Comparison of ENCODE assay signal across 28 cellular contexts in the genomic region with DNA sequence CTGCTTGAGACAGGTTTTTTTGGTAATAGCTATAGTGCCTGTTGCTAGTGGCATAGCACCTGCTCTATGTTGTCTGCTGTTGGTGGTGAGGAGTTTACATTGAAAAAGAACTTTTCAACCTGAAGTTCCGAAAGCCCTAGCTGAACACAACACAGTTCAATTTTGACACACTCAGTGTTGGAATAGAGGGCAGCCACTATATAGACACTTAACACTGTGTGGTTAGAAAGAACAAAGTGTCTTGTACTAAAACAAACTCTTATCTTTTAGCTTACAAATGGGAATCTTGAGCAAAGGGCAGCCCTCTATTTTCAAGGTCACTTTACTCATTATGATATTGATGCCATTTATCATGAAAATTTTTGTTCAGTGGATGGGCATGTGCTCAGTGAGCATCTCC.
"Had no signal": no experiment of that assay in that cellular context is flagged by ENCODE, and none has a peak within 500 bp of the region (broad histone marks: within the 10 kb centered on the region; RNA-seq: fewer than 3 reads in every experiment).

No MANE protein-coding gene starts in this region.

- H3K4me1 ChIP-seq: foreskin keratinocyte, gastrocnemius medialis had no signal

- H3K27ac ChIP-seq: brain microvascular endothelial cell, esophagus muscularis mucosa, foreskin keratinocyte, gastrocnemius medialis, heart left ventricle had no signal

- ATAC-seq: activated T-cell treated with anti-CD3 and anti-CD28 coated beads, Interleukin-2, amount 50 U/mL, for 72 hours; effector memory CD8-positive, alpha-beta T cell; foreskin keratinocyte; gastrocnemius medialis; T-helper 17 cell; WTC11 had no signal

- DNase-seq: activated CD4-positive, alpha-beta memory T cell treated with anti-CD3 and anti-CD28 coated beads, Interleukin-2, amount 10 ng/mL, durations not matched to agents 7 days and 5 days; activated CD4-positive, alpha-beta T cell treated with anti-CD3 and anti-CD28 coated beads for 1 hour; activated CD4-positive, alpha-beta T cell treated with anti-CD3 and anti-CD28 coated beads for 4 hours; activated CD4-positive, alpha-beta T cell treated with anti-CD3 and anti-CD28 coated beads, Interleukin-2, amount 10 ng/mL, durations not matched to agents 7 days and 5 days; activated CD4-positive, alpha-beta T cell treated with anti-CD3 and anti-CD28 coated beads, Interleukin-2, amount 50 U/mL, for 4 hours; activated CD8-positive, alpha-beta memory T cell treated with anti-CD3 and anti-CD28 coated beads, Interleukin-2, amount 50 U/mL, for 48 hours; activated gamma-delta T cell; activated naive CD4-positive, alpha-beta T cell; activated naive CD4-positive, alpha-beta T cell treated with anti-CD3 and anti-CD28 coated beads, Interleukin-2, amount 50 U/mL, for 16 hours; activated T-cell treated with anti-CD3 and anti-CD28 coated beads for 4 hours; activated T-cell treated with anti-CD3 and anti-CD28 coated beads, Interleukin-2, amount 50 U/mL, for 24 hours; activated T-cell treated with anti-CD3 and anti-CD28 coated beads, Interleukin-2, amount 50 U/mL, for 72 hours; amniotic stem cell; anterior cingulate cortex; brain microvascular endothelial cell; cortex of kidney; dermis blood vessel endothelial cell; effector CD4-positive, alpha-beta T cell; effector memory CD8-positive, alpha-beta T cell; erythroblast; foreskin keratinocyte; gastrocnemius medialis; glutamatergic neuron; heart left ventricle; T-helper 1 cell; T-helper 17 cell had no signal

- H3K36me3 ChIP-seq: brain microvascular endothelial cell had no signal

- H3K9me3 ChIP-seq: esophagus muscularis mucosa, gastrocnemius medialis, heart left ventricle had no signal

- H3K4me3 ChIP-seq: esophagus muscularis mucosa, gastrocnemius medialis, heart left ventricle had no signal

- H3K27me3 ChIP-seq: brain microvascular endothelial cell, esophagus muscularis mucosa, foreskin keratinocyte, gastrocnemius medialis, heart left ventricle had no signal
